ENCODE assay signal across 18 cellular contexts in the genomic region with DNA sequence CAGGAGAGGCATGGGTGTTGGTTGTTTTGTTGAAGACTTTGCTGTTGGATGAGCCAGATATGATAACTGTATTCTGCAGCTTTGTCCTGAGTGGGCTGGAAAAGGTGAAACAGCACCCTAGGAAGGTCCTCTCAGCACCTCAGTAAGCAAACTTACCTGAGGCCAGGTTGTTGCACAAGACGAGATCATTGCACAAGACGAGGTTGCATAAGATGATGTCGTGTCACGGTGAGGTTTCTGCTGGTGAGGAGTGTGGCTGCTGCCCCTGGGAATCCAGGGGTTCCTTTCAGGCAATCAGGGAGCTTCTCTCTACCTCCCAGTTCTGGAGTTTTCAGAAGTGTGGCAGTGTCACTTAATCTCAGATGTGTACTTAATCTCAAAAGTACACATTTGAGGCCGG.
"Had no signal": no experiment of that assay in that cellular context is flagged by ENCODE, and none has a peak within 500 bp of the region (broad histone marks: within the 10 kb centered on the region; RNA-seq: fewer than 3 reads in every experiment).

No MANE protein-coding gene starts in this region.

- DNase-seq: activated CD4-positive, alpha-beta T cell treated with anti-CD3 and anti-CD28 coated beads for 4 hours; activated CD4-positive, alpha-beta T cell treated with anti-CD3 and anti-CD28 coated beads, Interleukin-2, amount 50 U/mL, for 48 hours; activated CD4-positive, CD25-positive, alpha-beta regulatory T cell; activated effector memory CD4-positive, alpha-beta T cell treated with anti-CD3 and anti-CD28 coated beads, Interleukin-2, amount 50 U/mL, for 16 hours; activated naive CD4-positive, alpha-beta T cell treated with anti-CD3 and anti-CD28 coated beads, Interleukin-2, amount 10 ng/mL, durations not matched to agents 7 days and 5 days; amygdala; foreskin fibroblast; left ventricle myocardium inferior; naive thymus-derived CD4-positive, alpha-beta T cell; spleen; stimulated activated CD4-positive, alpha-beta T cell treated with anti-CD3 and anti-CD28 coated beads, Interleukin-4, amount 100 ng/mL, for 1 hour; stimulated activated naive CD4-positive, alpha-beta T cell had no signal

- H3K36me3 Mint-ChIP-seq: activated naive CD4-positive, alpha-beta T cell treated with anti-CD3 and anti-CD28 coated beads, Interleukin-2, amount 10 ng/mL, durations not matched to agents 7 days and 5 days; naive thymus-derived CD4-positive, alpha-beta T cell had no signal

- H3K27me3 Mint-ChIP-seq: activated naive CD4-positive, alpha-beta T cell treated with anti-CD3 and anti-CD28 coated beads, Interleukin-2, amount 10 ng/mL, durations not matched to agents 7 days and 5 days had no signal

- ATAC-seq: naive thymus-derived CD4-positive, alpha-beta T cell had no signal

- H3K27ac ChIP-seq: cardiac muscle cell, left ventricle myocardium inferior, prostate gland, thoracic aorta, upper lobe of left lung had no signal

- H3K9me3 ChIP-seq: left ventricle myocardium inferior, prostate gland, spleen, thoracic aorta, upper lobe of left lung had no signal

- H3K9me3 Mint-ChIP-seq: activated naive CD4-positive, alpha-beta T cell treated with anti-CD3 and anti-CD28 coated beads, Interleukin-2, amount 10 ng/mL, durations not matched to agents 7 days and 5 days; neural crest cell; T-helper 1 cell treated with Interleukin-12 subunit alpha and Interleukin-12 subunit beta and Interleukin-4 antibody, amounts not matched to agents 30 μg/mL and 1 μg/mL, for 36 hours had no signal

- H3K4me1 ChIP-seq: left ventricle myocardium inferior, prostate gland, spleen, upper lobe of left lung had no signal

- H3K36me3 ChIP-seq: cardiac muscle cell, left ventricle myocardium inferior, prostate gland, thoracic aorta, upper lobe of left lung had no signal

- H3K27me3 ChIP-seq: cardiac muscle cell, upper lobe of left lung had no signal

- H3K4me1 Mint-ChIP-seq: activated naive CD4-positive, alpha-beta T cell treated with anti-CD3 and anti-CD28 coated beads, Interleukin-2, amount 10 ng/mL, durations not matched to agents 7 days and 5 days; naive thymus-derived CD4-positive, alpha-beta T cell; neural crest cell had no signal

- H3K4me3 Mint-ChIP-seq: activated naive CD4-positive, alpha-beta T cell treated with anti-CD3 and anti-CD28 coated beads, Interleukin-2, amount 10 ng/mL, durations not matched to agents 7 days and 5 days; naive thymus-derived CD4-positive, alpha-beta T cell; neural crest cell; T-helper 1 cell treated with Interleukin-12 subunit alpha and Interleukin-12 subunit beta and Interleukin-4 antibody, amounts not matched to agents 30 μg/mL and 1 μg/mL, for 36 hours had no signal

- H3K4me3 ChIP-seq: cardiac muscle cell, left ventricle myocardium inferior, prostate gland, spleen, thoracic aorta, upper lobe of left lung had no signal

- H3K27ac Mint-ChIP-seq: activated naive CD4-positive, alpha-beta T cell treated with anti-CD3 and anti-CD28 coated beads, Interleukin-2, amount 10 ng/mL, durations not matched to agents 7 days and 5 days; naive thymus-derived CD4-positive, alpha-beta T cell; T-helper 1 cell treated with Interleukin-12 subunit alpha and Interleukin-12 subunit beta and Interleukin-4 antibody, amounts not matched to agents 30 μg/mL and 1 μg/mL, for 36 hours had no signal
